Comparison of ENCODE assay signal across 8 cellular contexts in genomic region chr16:46974352-46974751, GRCh38. TPM values are rescaled to one million over a fixed set of nuclear protein-coding genes. Genes with fewer than 3 reads are reported as not detected.
DNase-seq lines count a peak whose midpoint lies in the region; ATAC-seq, FAIRE-seq and TF ChIP-seq lines count a peak whose summit lies in the region.

No MANE protein-coding gene starts in this region.

- H2AFZ ChIP-seq in MM.1S (ENCODE audit: low read length) = peak overlapping the region; percentile 81
- H2AFZ ChIP-seq in keratinocyte (ENCODE audit: control insufficient read depth, low read length) = peak overlapping the region; percentile 92

- peak overlapping the region; percentile 97 for H3K27ac Mint-ChIP-seq in activated naive CD8-positive, alpha-beta T cell

- TF ChIP-seq EP300 in suprapubic skin (IDR thresholded peaks at IDR 0.05) = no peak

- peaks cover 7% of the 10 kb centered on the region for H3K36me3 Mint-ChIP-seq in activated naive CD8-positive, alpha-beta T cell

- H3K36me3 ChIP-seq in MM.1S (replicated peaks; ENCODE audit: insufficient read depth, low read length) (no peaks in the 10 kb centered on the region; the same call in 1 of the 2 replicates), keratinocyte (ENCODE audit: control insufficient read depth in 2 of 2, extremely low read depth in 1 of 2, insufficient read depth in 2 of 2, low read length in 2 of 2) (peaks cover 4% of the 10 kb centered on the region in 2 experiments), suprapubic skin (peaks cover 11% of the 10 kb centered on the region)

- H3K27me3 Mint-ChIP-seq in activated naive CD8-positive, alpha-beta T cell = no peaks in the 10 kb centered on the region

- TF ChIP-seq CTCF in MM.1S (IDR thresholded peaks at IDR 0.05; ENCODE audit: low read length) = no peak
- TF ChIP-seq CTCF in keratinocyte (optimal IDR thresholded peaks at IDR 0.05 in 1 of 3, IDR thresholded peaks at IDR 0.05 in 1 of 3, conservative IDR thresholded peaks at IDR 0.05 in 1 of 3; ENCODE audit: extremely low read depth in 1 of 3, insufficient read depth in 2 of 3, low read length in 3 of 3) = no peak
- no peak for TF ChIP-seq CTCF in suprapubic skin (IDR thresholded peaks at IDR 0.05)

- peaks cover 10% of the 10 kb centered on the region for H4K20me1 ChIP-seq in MM.1S (ENCODE audit: insufficient read depth, low read length)
- H4K20me1 ChIP-seq in keratinocyte (ENCODE audit: control insufficient read depth, extremely low read depth, insufficient read depth, low read length) = peaks cover 2% of the 10 kb centered on the region

- FAIRE-seq in keratinocyte (lab: Jason Lieb, UNC) = no peak

- 68% methylated on average over 6 of the region's 6 CpGs for WGBS in suprapubic skin

- H3K4me2 ChIP-seq in MM.1S (ENCODE audit: low read depth, low read length) = peak overlapping the region; percentile 67
- peak overlapping the region; percentile 82 for H3K4me2 ChIP-seq in keratinocyte (ENCODE audit: control insufficient read depth, extremely low read depth, insufficient read depth, low read depth, low read length)

- H3K4me3 Mint-ChIP-seq in activated naive CD8-positive, alpha-beta T cell = peak overlapping the region; percentile 90

- H3K9me2 ChIP-seq in MM.1S (replicated peaks; ENCODE audit: insufficient read depth, low read length) = no peaks in the 10 kb centered on the region

- dilution Hi-C loops in keratinocyte (cut with MboI; ENCODE audit: extremely low pct_ligation_motif_present, low sequenced_read_pairs) = no loop called here

- peaks cover 53% of the 10 kb centered on the region for H3K4me1 Mint-ChIP-seq in activated naive CD8-positive, alpha-beta T cell (ENCODE audit: low read depth)

- TF ChIP-seq POLR2A in suprapubic skin (IDR thresholded peaks at IDR 0.05) = no peak

- peak overlapping the region; percentile 89 for H3K9ac ChIP-seq in MM.1S (ENCODE audit: low read length)
- H3K9ac ChIP-seq in keratinocyte (ENCODE audit: control insufficient read depth, extremely low read depth, insufficient read depth, low read length) = peak overlapping the region; percentile 83

- H3K27me3 ChIP-seq in MM.1S (replicated peaks; ENCODE audit: insufficient read depth, low read length) (no peaks in the 10 kb centered on the region), keratinocyte (ENCODE audit: control insufficient read depth, extremely low read depth, insufficient read depth, low read length) (no peaks in the 10 kb centered on the region), suprapubic skin (no peaks in the 10 kb centered on the region)

- H3K9me3 ChIP-seq in MM.1S (replicated peaks; ENCODE audit: insufficient read depth, low read length) (no peaks in the 10 kb centered on the region), keratinocyte (ENCODE audit: control insufficient read depth, low read depth, low read length) (no peaks in the 10 kb centered on the region), suprapubic skin (no peaks in the 10 kb centered on the region)

- ATAC-seq in GM19035 (IDR thresholded peaks at IDR 0.05; ENCODE audit: unreplicated experiment) (no peak), GM21526 (IDR thresholded peaks at IDR 0.05; ENCODE audit: low FRiP score, unreplicated experiment) (no peak)

- H3K9me1 ChIP-seq in keratinocyte (ENCODE audit: control insufficient read depth, extremely low read depth, insufficient read depth, low read length) = no peaks in the 10 kb centered on the region

- peak overlapping the region; percentile 97 for H3K4me3 ChIP-seq in MM.1S (ENCODE audit: low read length)
- H3K4me3 ChIP-seq in keratinocyte (ENCODE audit: control insufficient read depth in 2 of 3, extremely low read depth in 1 of 3, insufficient read depth in 2 of 3, low read depth in 1 of 3, low read length in 3 of 3) = peak overlapping the region; percentile 93 to 99 (median 95)
- H3K4me3 ChIP-seq in suprapubic skin = peak overlapping the region; percentile 90

- peak; percentile 23 for DNase-seq in activated naive CD4-positive, alpha-beta T cell treated with Interleukin-2 at 50 U/mL for 16 hours
- no peak for DNase-seq in activated naive CD4-positive, alpha-beta T cell (lab: John Stamatoyannopoulos, UW)
- DNase-seq in MM.1S = peak; percentile 61
- DNase-seq in keratinocyte (ENCODE audit: low read depth, low spot score) = no peak
- DNase-seq in suprapubic skin (ENCODE audit: low spot score in 2 of 2) = no peak

- H3K4me1 ChIP-seq in MM.1S (ENCODE audit: low read length) = peaks cover 21% of the 10 kb centered on the region
- H3K4me1 ChIP-seq in keratinocyte (ENCODE audit: control insufficient read depth, extremely low read depth, insufficient read depth, low read length) = peaks cover 22% of the 10 kb centered on the region
- peaks cover 37% of the 10 kb centered on the region for H3K4me1 ChIP-seq in suprapubic skin

- H3K79me2 ChIP-seq in MM.1S (ENCODE audit: low read length) (peaks cover 50% of the 10 kb centered on the region), keratinocyte (ENCODE audit: control insufficient read depth, insufficient read depth, low read length) (peaks cover 41% of the 10 kb centered on the region)

- peaks cover 10% of the 10 kb centered on the region for H3F3A ChIP-seq in MM.1S (ENCODE audit: insufficient read depth, low read length)

- H3K27ac ChIP-seq in MM.1S (ENCODE audit: low read length) = peak overlapping the region; percentile 84; the same call in 1 of the 2 replicates
- peak overlapping the region; percentile 94 for H3K27ac ChIP-seq in keratinocyte (ENCODE audit: control insufficient read depth, insufficient read depth, low read length)
- peak overlapping the region; percentile 96 for H3K27ac ChIP-seq in suprapubic skin

- H3K9me3 Mint-ChIP-seq in activated naive CD8-positive, alpha-beta T cell (ENCODE audit: low read depth) = no peaks in the 10 kb centered on the region

RNA-seq across cellular contexts. Expression of gene DNAJA2, which starts 0.9 kb away (rescaled TPM):
- 19.9 to 36.3 TPM (median 30.5 TPM) in 3 replicates for polyA plus RNA-seq in keratinocyte
- polyA plus RNA-seq in keratinocyte (2011; ENCODE audit: low read depth) = 122 TPM
- 21.0 and 27.8 TPM in 2 replicates for polyA plus RNA-seq in keratinocyte (2011; cell fraction: cytosol; rRNA removed)
- 15.8 and 22.9 TPM in 2 replicates for polyA plus RNA-seq in keratinocyte (2011; cell fraction: nucleus; rRNA removed)
- polyA plus RNA-seq in keratinocyte (2012; ENCODE audit: low replicate concordance) = 63.9 and 82.6 TPM in 2 replicates
- 7.6 to 35.3 TPM (median 19.5 TPM) in 3 replicates for polyA minus RNA-seq in keratinocyte
- 39.7 TPM for polyA minus RNA-seq in keratinocyte (2011; cell fraction: cytosol; rRNA and poly(A)+ RNA removed)
- 8.7 and 15.5 TPM in 2 replicates for polyA minus RNA-seq in keratinocyte (2011; cell fraction: nucleus; rRNA and poly(A)+ RNA removed)
- 10 to 100 TPM; 34.0 to 53.3 (median 47.0) TPM for total RNA-seq in suprapubic skin

Comparison
In these comparisons a context has a peak if more than half of its experiments do, and no peak if none do; other contexts are left out.
1. DNase-seq: peak in activated naive CD4-positive, alpha-beta T cell treated with Interleukin-2 at 50 U/mL for 16 hours (single experiment) and MM.1S (single experiment); none in activated naive CD4-positive, alpha-beta T cell (0 of 4), keratinocyte (single experiment) and suprapubic skin (0 of 2).
2. Peak in every context shown above with its lines, with median percentiles within 50 percentile points of each other: H3K27ac ChIP-seq and H3K4me3 ChIP-seq.